12 cellular contexts compared by ENCODE assay signal in the genomic region with DNA sequence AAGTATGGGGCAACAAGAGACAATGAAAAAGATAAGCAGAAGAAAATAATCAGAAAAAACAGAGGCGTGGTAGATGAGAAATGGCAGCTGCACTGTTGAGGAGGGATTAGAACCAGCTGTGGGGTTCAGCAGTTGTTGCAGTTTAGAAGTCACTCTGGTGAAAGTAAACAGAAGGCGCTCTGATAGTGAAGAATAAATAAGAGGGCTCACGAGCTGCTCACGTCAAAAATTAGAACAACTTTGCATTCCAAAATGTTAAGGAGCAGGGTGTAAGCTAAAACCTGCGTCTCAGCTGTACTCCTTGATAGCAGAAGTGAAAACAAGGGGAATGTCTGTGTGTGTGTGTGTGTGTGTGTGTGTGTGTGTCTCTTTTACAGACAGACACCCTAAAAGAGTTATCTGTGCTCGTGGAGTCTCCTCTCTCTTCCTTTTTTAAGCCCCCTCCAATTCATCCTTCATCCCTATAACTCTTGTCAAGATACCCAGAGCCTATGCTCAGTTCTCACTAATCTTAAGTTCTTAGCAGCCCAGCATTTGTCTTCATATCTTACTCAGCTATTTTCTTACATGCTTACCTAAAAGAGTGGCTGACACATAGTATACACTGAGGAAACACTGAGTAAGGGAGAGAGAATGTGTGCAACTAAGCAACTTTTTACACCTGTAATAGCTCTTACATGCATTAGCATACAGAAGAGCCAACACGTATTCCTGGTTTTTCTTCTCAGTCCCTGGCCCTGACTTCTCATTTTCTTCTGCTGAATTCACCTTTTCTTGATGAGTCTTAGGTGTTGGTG. TPM values are rescaled to one million over a fixed set of nuclear protein-coding genes. Genes with fewer than 3 reads are reported as not detected.
DNase-seq lines count a peak whose midpoint lies in the region; ATAC-seq lines count a peak whose summit lies in the region.
"Had no signal": no experiment of that assay in that cellular context is flagged by ENCODE, and none has a peak within 500 bp of the region (broad histone marks: within the 10 kb centered on the region; RNA-seq: fewer than 3 reads in every experiment).

No MANE protein-coding gene starts in this region.

- peaks cover 60% of the 10 kb centered on the region for H3K4me1 Mint-ChIP-seq in activated T-cell treated with anti-CD3 and anti-CD28 coated beads, Interleukin-2, amount 50 U/mL, for 24 hours (ENCODE audit: low read depth)
- H3K4me1 Mint-ChIP-seq in IgD-negative memory B cell = peaks cover 31 to 35% (median 33%) of the 10 kb centered on the region in 3 donors
- peaks cover 23 to 36% of the 10 kb centered on the region in 2 donors for H3K4me1 Mint-ChIP-seq in stimulated activated naive B cell treated with anti-CD40 and anti-IgM and Interleukin-4, amounts not matched to agents 10 μg/mL and 1 μg/mL and 100 μg/mL, for 72 hours

- peaks cover 81% of the 10 kb centered on the region for H3K36me3 Mint-ChIP-seq in activated T-cell treated with anti-CD3 and anti-CD28 coated beads, Interleukin-2, amount 50 U/mL, for 24 hours (ENCODE audit: low read depth)
- peaks cover 2% of the 10 kb centered on the region for H3K36me3 Mint-ChIP-seq in IgD-negative memory B cell
- H3K36me3 Mint-ChIP-seq in stimulated activated naive B cell treated with anti-CD40 and anti-IgM and Interleukin-4, amounts not matched to agents 10 μg/mL and 1 μg/mL and 100 μg/mL, for 72 hours = peaks cover 16 to 32% of the 10 kb centered on the region in 2 donors

- peak overlapping the region; percentile 19 for H3K27ac Mint-ChIP-seq in activated T-cell treated with anti-CD3 and anti-CD28 coated beads, Interleukin-2, amount 50 U/mL, for 24 hours
- H3K27ac Mint-ChIP-seq in IgD-negative memory B cell = peak overlapping the region in 2 of 3 donors; percentile 1 to 83
- H3K27ac Mint-ChIP-seq in stimulated activated naive B cell treated with anti-CD40 and anti-IgM and Interleukin-4, amounts not matched to agents 10 μg/mL and 1 μg/mL and 100 μg/mL, for 72 hours = no peak overlapping the region

- H3K9me3 Mint-ChIP-seq in activated T-cell treated with anti-CD3 and anti-CD28 coated beads, Interleukin-2, amount 50 U/mL, for 24 hours = no peaks in the 10 kb centered on the region
- H3K9me3 Mint-ChIP-seq in IgD-negative memory B cell = no peaks in the 10 kb centered on the region
- H3K9me3 Mint-ChIP-seq in stimulated activated naive B cell treated with anti-CD40 and anti-IgM and Interleukin-4, amounts not matched to agents 10 μg/mL and 1 μg/mL and 100 μg/mL, for 72 hours = no peaks in the 10 kb centered on the region

- H3K4me3 Mint-ChIP-seq in activated T-cell treated with anti-CD3 and anti-CD28 coated beads, Interleukin-2, amount 50 U/mL, for 24 hours = no peak overlapping the region
- peak overlapping the region in 3 of 4 donors; percentile 0 to 19 (median 1) for H3K4me3 Mint-ChIP-seq in IgD-negative memory B cell
- H3K4me3 Mint-ChIP-seq in stimulated activated naive B cell treated with anti-CD40 and anti-IgM and Interleukin-4, amounts not matched to agents 10 μg/mL and 1 μg/mL and 100 μg/mL, for 72 hours = peak overlapping the region in 1 of 2 donors; percentile 1

- H3K27me3 Mint-ChIP-seq in activated T-cell treated with anti-CD3 and anti-CD28 coated beads, Interleukin-2, amount 50 U/mL, for 24 hours = no peaks in the 10 kb centered on the region
- no peaks in the 10 kb centered on the region for H3K27me3 Mint-ChIP-seq in IgD-negative memory B cell
- no peaks in the 10 kb centered on the region for H3K27me3 Mint-ChIP-seq in stimulated activated naive B cell treated with anti-CD40 and anti-IgM and Interleukin-4, amounts not matched to agents 10 μg/mL and 1 μg/mL and 100 μg/mL, for 72 hours

- ATAC-seq in esophagus mucosa (peak; percentile 98), HG02973 (IDR thresholded peaks at IDR 0.05; ENCODE audit: unreplicated experiment) (no peak), GM21447 (IDR thresholded peaks at IDR 0.05; ENCODE audit: unreplicated experiment) (no peak)
- ATAC-seq in stimulated activated naive B cell treated with anti-CD40 and anti-IgM and Interleukin-4, amounts not matched to agents 10 μg/mL and 1 μg/mL and 100 μg/mL, for 72 hours (replicated peaks) = peak; percentile 91 to 97
- ATAC-seq: Panc1 had no signal

- no peak for DNase-seq in activated T-cell treated with anti-CD3 and anti-CD28 coated beads, Interleukin-2, amount 50 U/mL, for 24 hours
- no peak for DNase-seq in activated T-cell treated with anti-CD3 and anti-CD28 coated beads, Interleukin-2, amount 50 U/mL, for 1 hour
- DNase-seq in stimulated activated naive B cell treated with anti-CD40 and anti-IgM and Interleukin-4, amounts not matched to agents 10 μg/mL and 1 μg/mL and 100 μg/mL, for 72 hours = peak; percentile 40
- DNase-seq in H4 (ENCODE audit: low spot score) = no peak
- DNase-seq: activated effector memory CD4-positive, alpha-beta T cell treated with anti-CD3 and anti-CD28 coated beads, Interleukin-2, amount 50 U/mL, for 16 hours; NCI-H1694; stimulated activated CD4-positive, alpha-beta T cell treated with anti-CD3 and anti-CD28 coated beads, Interleukin-1b, Interleukin-23, amount 100 ng/mL, for 48 hours had no signal

RNA-seq across cellular contexts. Expression of a gene that starts 8.9 kb away (rescaled TPM):
- polyA plus RNA-seq in IgD-negative memory B cell = 56.0 TPM
- total RNA-seq in esophagus mucosa = 36.0 TPM
- 48.6 and 61.8 TPM in 2 replicates for total RNA-seq in H4 (2014; rRNA removed; shearing (Covaris generic))

RNA-seq across cellular contexts. Expression of a gene that starts 55.8 kb away (rescaled TPM):
- polyA plus RNA-seq in IgD-negative memory B cell = 95.1 TPM
- 64.2 TPM for total RNA-seq in esophagus mucosa
- total RNA-seq in H4 (2014; rRNA removed; shearing (Covaris generic)) = 96.6 and 125 TPM in 2 replicates

Comparison
In these comparisons a context has a peak if more than half of its experiments do, and no peak if none do; other contexts are left out.
1. ATAC-seq: peak in esophagus mucosa (single experiment) and stimulated activated naive B cell treated with anti-CD40 and anti-IgM and Interleukin-4, amounts not matched to agents 10 μg/mL and 1 μg/mL and 100 μg/mL, for 72 hours (2 of 2); none in HG02973 (single experiment) and GM21447 (single experiment).